19 cellular contexts compared by ENCODE assay signal in genomic region chr20:35731862-35732643, GRCh38. TPM values are rescaled to one million over a fixed set of nuclear protein-coding genes. Genes with fewer than 3 reads are reported as not detected.
DNase-seq lines count a peak whose midpoint lies in the region; ATAC-seq, FAIRE-seq and TF ChIP-seq lines count a peak whose summit lies in the region.
"Had no signal": no experiment of that assay in that cellular context is flagged by ENCODE, and none has a peak within 500 bp of the region (broad histone marks: within the 10 kb centered on the region; RNA-seq: fewer than 3 reads in every experiment).

No MANE protein-coding gene starts in this region.

- no peak for FAIRE-seq in small intestine (lab: Jason Lieb, UNC)
- FAIRE-seq: pancreas had no signal

- DNase-seq in activated naive CD4-positive, alpha-beta T cell treated with anti-CD3 and anti-CD28 coated beads, Interleukin-2, amount 50 U/mL, for 72 hours (ENCODE audit: low spot score in 2 of 2), result no peak
- no peak for DNase-seq in activated naive CD4-positive, alpha-beta T cell treated with Interleukin-2 at 50 U/mL for 16 hours
- DNase-seq in T-helper 17 cell (no peak), esophagus muscularis mucosa (ENCODE audit: extremely low spot score) (no peak), small intestine (no peak), AG08395 (ENCODE audit: low spot score) (no peak)
- DNase-seq in stimulated activated naive CD8-positive, alpha-beta T cell treated with anti-CD3 and anti-CD28 coated beads, Interleukin-15, amount 100 ng/mL, for 72 hours, result no peak
- DNase-seq in activated CD8-positive, alpha-beta memory T cell treated with anti-CD3 and anti-CD28 coated beads, Interleukin-2, amount 50 U/mL, for 48 hours, result no peak
- DNase-seq: heart left ventricle; KG1; kidney glomerular epithelial cell; midbrain; NCI-H1436; NCI-H226; pancreas; stimulated activated naive CD4-positive, alpha-beta T cell treated with Interleukin-2 at 50 U/mL for 16 hours had no signal

- no peaks in the 10 kb centered on the region for H3K27me3 ChIP-seq in esophagus muscularis mucosa
- H3K27me3 ChIP-seq in small intestine (ENCODE audit: control insufficient read depth in 2 of 2, insufficient read depth in 2 of 2, low read length in 2 of 2), result no peaks in the 10 kb centered on the region
- H3K27me3 ChIP-seq: heart left ventricle, pancreas had no signal

- peaks cover 5 to 47% of the 10 kb centered on the region in 2 donors for H3K36me3 Mint-ChIP-seq in activated naive CD4-positive, alpha-beta T cell treated with anti-CD3 and anti-CD28 coated beads, Interleukin-2, amount 50 U/mL, for 72 hours
- peaks cover 7% of the 10 kb centered on the region for H3K36me3 Mint-ChIP-seq in T-helper 17 cell (ENCODE audit: low read depth)

- WGBS in esophagus muscularis mucosa, result 80% methylated on average over 24 of the region's 24 CpGs
- 88 to 90% (median 89%) methylated on average over 24 of the region's 24 CpGs for WGBS in small intestine, 3 donors

- no peak for ATAC-seq in activated naive CD4-positive, alpha-beta T cell treated with anti-CD3 and anti-CD28 coated beads, Interleukin-2, amount 50 U/mL, for 72 hours
- no peak for ATAC-seq in T-helper 17 cell
- ATAC-seq in stimulated activated naive CD8-positive, alpha-beta T cell treated with anti-CD3 and anti-CD28 coated beads, Interleukin-15, amount 100 ng/mL, for 72 hours, result no peak
- ATAC-seq: activated CD4-positive, CD25-positive, alpha-beta regulatory T cell treated with anti-CD3 and anti-CD28 coated beads, Interleukin-2, amount 50 U/mL, for 24 hours; heart left ventricle had no signal

- peaks cover 72 to 88% (median 86%) of the 10 kb centered on the region in 4 donors for H3K4me1 ChIP-seq in esophagus muscularis mucosa
- no peaks in the 10 kb centered on the region for H3K4me1 ChIP-seq in small intestine (ENCODE audit: control insufficient read depth in 2 of 2, insufficient read depth in 1 of 2, low read depth in 1 of 2, low read length in 1 of 2)

- peak overlapping the region; percentile 72 for H3K4me3 Mint-ChIP-seq in T-helper 17 cell
- peak overlapping the region; percentile 44 to 58 for H3K4me3 Mint-ChIP-seq in stimulated activated naive CD8-positive, alpha-beta T cell treated with anti-CD3 and anti-CD28 coated beads, Interleukin-15, amount 100 ng/mL, for 72 hours
- H3K4me3 Mint-ChIP-seq: T-helper 1 cell treated with Interleukin-12 subunit alpha and Interleukin-12 subunit beta and Interleukin-4 antibody, amounts not matched to agents 30 μg/mL and 1 μg/mL, for 36 hours had no signal

- intact Hi-C loops in esophagus muscularis mucosa (cut with DNase I), result no loop called here

- no peaks in the 10 kb centered on the region for H3K9me3 Mint-ChIP-seq in activated naive CD4-positive, alpha-beta T cell treated with anti-CD3 and anti-CD28 coated beads, Interleukin-2, amount 50 U/mL, for 72 hours
- H3K9me3 Mint-ChIP-seq in stimulated activated naive CD8-positive, alpha-beta T cell treated with anti-CD3 and anti-CD28 coated beads, Interleukin-15, amount 100 ng/mL, for 72 hours, result no peaks in the 10 kb centered on the region
- H3K9me3 Mint-ChIP-seq: T-helper 1 cell treated with Interleukin-12 subunit alpha and Interleukin-12 subunit beta and Interleukin-4 antibody, amounts not matched to agents 30 μg/mL and 1 μg/mL, for 36 hours had no signal

- H3K4me3 ChIP-seq in esophagus muscularis mucosa (peak overlapping the region in 1 of 4 donors; percentile 16), small intestine (ENCODE audit: low read depth in 1 of 2, low read length in 2 of 2) (no peak overlapping the region)
- H3K4me3 ChIP-seq: heart left ventricle, pancreas had no signal

- H3K27me3 Mint-ChIP-seq in T-helper 17 cell, result no peaks in the 10 kb centered on the region
- H3K27me3 Mint-ChIP-seq in stimulated activated naive CD8-positive, alpha-beta T cell treated with anti-CD3 and anti-CD28 coated beads, Interleukin-15, amount 100 ng/mL, for 72 hours, result no peaks in the 10 kb centered on the region

- H3K9me3 ChIP-seq in T-helper 17 cell (ENCODE audit: control insufficient read depth, low read length, poor library complexity, severe bottlenecking) (no peaks in the 10 kb centered on the region), esophagus muscularis mucosa (no peaks in the 10 kb centered on the region), small intestine (ENCODE audit: control insufficient read depth, low read depth) (no peaks in the 10 kb centered on the region)
- H3K9me3 ChIP-seq: heart left ventricle, pancreas had no signal

- H3K27ac Mint-ChIP-seq in activated naive CD4-positive, alpha-beta T cell treated with anti-CD3 and anti-CD28 coated beads, Interleukin-2, amount 50 U/mL, for 72 hours, result peak overlapping the region; percentile 21 to 82
- peak overlapping the region; percentile 80 for H3K27ac Mint-ChIP-seq in T-helper 17 cell
- peak overlapping the region in 1 of 2 donors; percentile 3 for H3K27ac Mint-ChIP-seq in stimulated activated naive CD8-positive, alpha-beta T cell treated with anti-CD3 and anti-CD28 coated beads, Interleukin-15, amount 100 ng/mL, for 72 hours
- H3K27ac Mint-ChIP-seq: T-helper 1 cell treated with Interleukin-12 subunit alpha and Interleukin-12 subunit beta and Interleukin-4 antibody, amounts not matched to agents 30 μg/mL and 1 μg/mL, for 36 hours had no signal

- H3K4me1 Mint-ChIP-seq in T-helper 17 cell, result peaks cover 32% of the 10 kb centered on the region
- H3K4me1 Mint-ChIP-seq in stimulated activated naive CD8-positive, alpha-beta T cell treated with anti-CD3 and anti-CD28 coated beads, Interleukin-15, amount 100 ng/mL, for 72 hours, result peaks cover 56% of the 10 kb centered on the region

- H3K36me3 ChIP-seq in esophagus muscularis mucosa (peaks cover 62 to 100% (median 86%) of the 10 kb centered on the region in 4 donors), small intestine (ENCODE audit: control insufficient read depth in 2 of 2, insufficient read depth in 2 of 2, low read length in 2 of 2) (peaks cover 11 to 24% of the 10 kb centered on the region in 2 donors)

- no peak for TF ChIP-seq CTCF in esophagus muscularis mucosa (IDR thresholded peaks at IDR 0.05)

- TF ChIP-seq POLR2A in esophagus muscularis mucosa (IDR thresholded peaks at IDR 0.05; ENCODE audit: low read depth), result no peak

- no peak for TF ChIP-seq EP300 in esophagus muscularis mucosa (IDR thresholded peaks at IDR 0.05)

- H3K27ac ChIP-seq in esophagus muscularis mucosa (replicated peaks in 1 of 4) (peak overlapping the region in 3 of 4 donors; percentile 3 to 17 (median 5)), small intestine (ENCODE audit: low read depth in 1 of 2, low read length in 1 of 2) (no peak overlapping the region)
- H3K27ac ChIP-seq: heart left ventricle, HL-60, pancreas had no signal

RNA-seq across cellular contexts. Expression of gene RBM39, which starts 10.0 kb away (rescaled TPM):
- total RNA-seq in activated naive CD4-positive, alpha-beta T cell treated with anti-CD3 and anti-CD28 coated beads, Interleukin-2, amount 50 U/mL, for 72 hours, result 100 to 1,000 TPM; 343 to 380 TPM
- total RNA-seq in T-helper 17 cell (1,000 to 10,000 TPM; 1,047 to 1,109 TPM), esophagus muscularis mucosa (100 to 1,000 TPM; 143 to 272 (median 165) TPM)
- polyA plus RNA-seq in small intestine, result 100 to 1,000 TPM; 148 to 235 (median 195) TPM

RNA-seq across cellular contexts. Expression of gene ROMO1, which starts 32.8 kb away (rescaled TPM):
- total RNA-seq in activated naive CD4-positive, alpha-beta T cell treated with anti-CD3 and anti-CD28 coated beads, Interleukin-2, amount 50 U/mL, for 72 hours, result 100 to 1,000 TPM; 111 to 120 TPM
- 10 to 100 TPM; 35.1 to 37.6 TPM for total RNA-seq in T-helper 17 cell
- 100 to 1,000 TPM; 159 to 360 (median 263) TPM for total RNA-seq in esophagus muscularis mucosa
- 100 to 1,000 TPM; 358 to 755 (median 646) TPM for polyA plus RNA-seq in small intestine

RNA-seq across cellular contexts. Expression of gene NFS1, which starts 32.9 kb away (rescaled TPM):
- 10 to 100 TPM; 48.5 to 50.1 TPM for total RNA-seq in activated naive CD4-positive, alpha-beta T cell treated with anti-CD3 and anti-CD28 coated beads, Interleukin-2, amount 50 U/mL, for 72 hours
- total RNA-seq in T-helper 17 cell (10 to 100 TPM; 16.8 to 19.4 TPM), esophagus muscularis mucosa (10 to 100 TPM; 25.3 to 63.3 (median 32.7) TPM)
- polyA plus RNA-seq in small intestine, result 10 to 100 TPM; 21.9 to 39.6 (median 29.0) TPM

RNA-seq across cellular contexts. Expression of gene PHF20, which starts 39.8 kb away (rescaled TPM):
- 10 to 100 TPM; 58.5 to 71.4 TPM for total RNA-seq in activated naive CD4-positive, alpha-beta T cell treated with anti-CD3 and anti-CD28 coated beads, Interleukin-2, amount 50 U/mL, for 72 hours
- 100 to 1,000 TPM; 121 to 129 TPM for total RNA-seq in T-helper 17 cell
- total RNA-seq in esophagus muscularis mucosa, result 10 to 100 TPM; 45.9 to 62.2 (median 48.0) TPM
- 10 to 100 TPM in 2 of 3 donors, 1 to 10 TPM in 1; 9.6 to 17.4 (median 12.4) TPM for polyA plus RNA-seq in small intestine

Comparison
In these comparisons a context has a peak if more than half of its experiments do, and no peak if none do; other contexts are left out.
1. H3K27ac ChIP-seq: peak in esophagus muscularis mucosa (3 of 4); none in small intestine (0 of 2).